ENCODE assay signal across 8 cellular contexts in genomic region chr11:61891331-61892084, GRCh38. TPM values are rescaled to one million over a fixed set of nuclear protein-coding genes. Genes with fewer than 3 reads are reported as not detected.
DNase-seq lines count a peak whose midpoint lies in the region; ATAC-seq, FAIRE-seq and TF ChIP-seq lines count a peak whose summit lies in the region.

TSS of gene FADS3 (minus strand) at chr11:61891545. CDS start at chr11:61891381, 164 bp downstream.

- peak within 1 kb of the TSS; percentile 92 for H3K4me3 ChIP-seq in MM.1S (ENCODE audit: low read length)
- peak within 1 kb of the TSS; percentile 51 to 86 (median 78) for H3K4me3 ChIP-seq in pancreas
- peak within 1 kb of the TSS; percentile 41 to 96 for H3K4me3 ChIP-seq in uterus

- TF ChIP-seq POLR2A in uterus (IDR thresholded peaks at IDR 0.05) = peak; percentile 74

- ATAC-seq in GM21825 (IDR thresholded peaks at IDR 0.05; ENCODE audit: unreplicated experiment) = peak; percentile 51
- peak; percentile 92 to 94 (median 93) for ATAC-seq in pancreas

- H3K4me1 ChIP-seq in MM.1S (ENCODE audit: low read length) = peaks cover 4% of the 10 kb centered on the region; the same call in 1 of the 2 replicates
- H3K4me1 ChIP-seq in pancreas = peaks cover 0 to 7% (median 0%) of the 10 kb centered on the region in 3 donors
- H3K4me1 ChIP-seq in uterus = peaks cover 0 to 9% of the 10 kb centered on the region in 2 donors

- H3K27ac ChIP-seq in MM.1S (ENCODE audit: low read length) (no peak within 1 kb of the TSS), pancreas (peak within 1 kb of the TSS; percentile 34 to 75 (median 62)), uterus (peak within 1 kb of the TSS; percentile 78 to 97)

- H3K9ac ChIP-seq in MM.1S (ENCODE audit: low read length) = peak within 1 kb of the TSS; percentile 10; the same call in 1 of the 2 replicates

- H3K27me3 ChIP-seq in MM.1S (replicated peaks; ENCODE audit: insufficient read depth, low read length) (peaks cover 31% of the 10 kb centered on the region), pancreas (no peaks in the 10 kb centered on the region), uterus (no peaks in the 10 kb centered on the region)

- intact Hi-C loops in cardiac septum (cut with DNase I) = loop anchor here (2.0 kb wide), 2 partner anchors 75 to 77 kb away; partner anchors contain the start of gene FTH1
- intact Hi-C loops in pancreas (cut with DNase I) = loop anchor here in 1 of 3 donors (10.0 kb wide), 1 partner anchor 87 kb away; no protein-coding TSS in a partner anchor
- intact Hi-C loops in uterus (cut with DNase I; ENCODE audit: low total_unique reads) = loop anchor here (10.0 kb wide), 1 partner anchor 97 kb away; the partner anchor contains the start of genes FEN1 and TMEM258

- H3K9me2 ChIP-seq in MM.1S (replicated peaks; ENCODE audit: insufficient read depth, low read length) = no peaks in the 10 kb centered on the region

- peak within 1 kb of the TSS; percentile 63 for H3K4me2 ChIP-seq in MM.1S (ENCODE audit: low read depth, low read length)

- no peaks in the 10 kb centered on the region for H3K79me2 ChIP-seq in MM.1S (ENCODE audit: low read length)

- TF ChIP-seq CTCF in MM.1S (IDR thresholded peaks at IDR 0.05; ENCODE audit: low read length) (peak; percentile 16; the same call in 1 of the 2 replicates), pancreas (IDR thresholded peaks at IDR 0.05) (no peak), uterus (IDR thresholded peaks at IDR 0.05) (peak in 1 of 4 experiments; percentile 13)

- H3K9me3 ChIP-seq in MM.1S (replicated peaks; ENCODE audit: insufficient read depth, low read length) (no peaks in the 10 kb centered on the region), pancreas (no peaks in the 10 kb centered on the region), uterus (no peaks in the 10 kb centered on the region)

- peaks cover 12% of the 10 kb centered on the region; the same call in 1 of the 2 replicates for H3F3A ChIP-seq in MM.1S (ENCODE audit: insufficient read depth, low read length)

- H3K36me3 ChIP-seq in MM.1S (replicated peaks; ENCODE audit: insufficient read depth, low read length) = no peaks in the 10 kb centered on the region
- H3K36me3 ChIP-seq in pancreas = no peaks in the 10 kb centered on the region
- H3K36me3 ChIP-seq in uterus = no peaks in the 10 kb centered on the region

- no peaks in the 10 kb centered on the region for H4K20me1 ChIP-seq in MM.1S (ENCODE audit: insufficient read depth, low read length)

- DNase-seq in DMS79 treated with DMSO at 0.1 percent for 48 hours (lab: John Stamatoyannopoulos, UW) = peak; percentile 41
- DNase-seq in MM.1S = peak; percentile 58
- DNase-seq in SW480 (ENCODE audit: low spot score) = peak; percentile 82
- DNase-seq in amniotic epithelial cell (ENCODE audit: low read depth) = peak; percentile 59
- peak; percentile 92 for DNase-seq in cardiac septum (ENCODE audit: low spot score)
- DNase-seq in pancreas = peak; percentile 89 to 95 (median 92)
- peak; percentile 86 to 87 for DNase-seq in uterus

- 0% methylated on average over 73 to 96 of the region's 96 CpGs for WGBS in pancreas, 2 donors

- no peak for FAIRE-seq in pancreas (lab: Jason Lieb, UNC)

- H2AFZ ChIP-seq in MM.1S (ENCODE audit: low read length) = peak within 1 kb of the TSS; percentile 97

RNA-seq across cellular contexts. Expression of gene FADS3, which starts in this region (rescaled TPM):
- total RNA-seq in cardiac septum (126 TPM), pancreas (10 to 100 TPM; 11.2 to 26.6 (median 16.7) TPM), uterus (10 to 100 TPM; 18.2 to 74.6 (median 32.0) TPM)
- 10 to 100 TPM; 35.2 to 42.7 TPM for polyA plus RNA-seq in pancreas

Comparison
In these comparisons a context has a peak if more than half of its experiments do, and no peak if none do; other contexts are left out.
1. DNase-seq: peak in every context shown above with its lines; median percentile 92 in pancreas; 92 in cardiac septum; 86 in uterus; 82 in SW480; 59 in amniotic epithelial cell; 58 in MM.1S; 41 in DMS79 treated with DMSO at 0.1 percent for 48 hours.